ENCODE assay signal across 8 cellular contexts in the genomic region with DNA sequence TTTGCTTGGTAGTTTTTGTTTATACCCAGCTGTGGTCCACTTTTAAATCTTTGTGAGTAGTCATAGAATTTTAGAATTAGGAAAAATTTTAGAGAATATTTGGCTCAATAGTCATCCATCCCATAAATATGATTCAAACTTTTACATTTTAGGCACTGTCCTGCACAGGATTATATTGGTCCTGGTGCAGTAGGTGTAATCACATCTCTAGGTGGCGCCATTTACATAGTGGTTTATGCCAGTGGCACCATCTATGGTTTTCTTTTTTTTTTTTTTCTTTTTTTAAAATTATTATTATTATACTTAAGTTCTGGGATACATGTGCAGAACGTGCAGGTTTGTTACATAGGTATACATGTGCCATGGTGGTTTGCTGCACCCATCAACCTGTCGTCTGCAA.
A peak's percentile ranks its signal among the peaks of the same experiment; 100 is the strongest.
DNase-seq lines count a peak whose midpoint lies in the region; ATAC-seq and TF ChIP-seq lines count a peak whose summit lies in the region.

No MANE protein-coding gene starts in this region.

- H3K27me3 ChIP-seq in CD8-positive, alpha-beta T cell (ENCODE audit: insufficient read depth, low read length): no peaks in the 10 kb centered on the region
- H3K27me3 ChIP-seq in effector memory CD4-positive, alpha-beta T cell (replicated peaks; ENCODE audit: control insufficient read depth, insufficient read depth, low read length, poor library complexity, severe bottlenecking): no peaks in the 10 kb centered on the region

- no peak overlapping the region for H3K27ac ChIP-seq in CD8-positive, alpha-beta T cell (ENCODE audit: low read depth, low read length)
- no peak overlapping the region for H3K27ac ChIP-seq in effector memory CD4-positive, alpha-beta T cell (ENCODE audit: insufficient read depth, low read length, poor library complexity, severe bottlenecking)

- peak; percentile 45 for DNase-seq in D341Med (ENCODE audit: low spot score)
- peak; percentile 26 for DNase-seq in GM20000 (ENCODE audit: low spot score)
- DNase-seq in M059J (ENCODE audit: low read depth): peak; percentile 46
- no peak for DNase-seq in chondrocyte (ENCODE audit: low spot score)
- DNase-seq in CD8-positive, alpha-beta T cell: no peak
- DNase-seq in effector memory CD4-positive, alpha-beta T cell: no peak

- ATAC-seq in HG03025 (IDR thresholded peaks at IDR 0.05; ENCODE audit: low FRiP score, unreplicated experiment): no peak
- no peak for ATAC-seq in CD8-positive, alpha-beta T cell

- no peaks in the 10 kb centered on the region for H3K9me3 Mint-ChIP-seq in chondrocyte (ENCODE audit: low read depth)
- no peaks in the 10 kb centered on the region for H3K9me3 Mint-ChIP-seq in nephron
- no peaks in the 10 kb centered on the region for H3K9me3 Mint-ChIP-seq in CD8-positive, alpha-beta T cell

- no peaks in the 10 kb centered on the region for H3K4me1 ChIP-seq in CD8-positive, alpha-beta T cell (ENCODE audit: insufficient read depth, low read length)
- H3K4me1 ChIP-seq in effector memory CD4-positive, alpha-beta T cell (ENCODE audit: control insufficient read depth, insufficient read depth, low read length, poor library complexity, severe bottlenecking): no peaks in the 10 kb centered on the region

- H3K36me3 Mint-ChIP-seq in chondrocyte (ENCODE audit: low read depth) (no peaks in the 10 kb centered on the region), nephron (ENCODE audit: low read depth) (no peaks in the 10 kb centered on the region)
- H3K36me3 Mint-ChIP-seq in CD8-positive, alpha-beta T cell: no peaks in the 10 kb centered on the region

- CTCF ChIA-PET in CD8-positive, alpha-beta T cell (lab: Charles Lee): no interaction called here

- H3K36me3 ChIP-seq in CD8-positive, alpha-beta T cell (ENCODE audit: insufficient read depth, low read length): no peaks in the 10 kb centered on the region
- no peaks in the 10 kb centered on the region for H3K36me3 ChIP-seq in effector memory CD4-positive, alpha-beta T cell (ENCODE audit: control insufficient read depth, insufficient read depth, low read length)

- H3K4me3 Mint-ChIP-seq in chondrocyte (ENCODE audit: unreplicated experiment) (no peak overlapping the region), nephron (no peak overlapping the region)
- H3K4me3 Mint-ChIP-seq in CD8-positive, alpha-beta T cell: no peak overlapping the region

- H3K27me3 Mint-ChIP-seq in chondrocyte (ENCODE audit: low read depth) (peaks cover 4% of the 10 kb centered on the region), nephron (ENCODE audit: low read depth) (peaks cover 5% of the 10 kb centered on the region)
- no peaks in the 10 kb centered on the region for H3K27me3 Mint-ChIP-seq in CD8-positive, alpha-beta T cell (ENCODE audit: low read depth)

- POLR2A ChIA-PET in CD8-positive, alpha-beta T cell (lab: Charles Lee): no interaction called here

- TF ChIP-seq CTCF in GM20000 (IDR thresholded peaks at IDR 0.05; ENCODE audit: extremely low read depth, missing control alignments) (peak; percentile 48), chondrocyte (IDR thresholded peaks at IDR 0.05) (peak; percentile 88), nephron (IDR thresholded peaks at IDR 0.05; ENCODE audit: unreplicated experiment in 3 of 3) (peak; percentile 23 to 49 (median 31))
- TF ChIP-seq CTCF in CD8-positive, alpha-beta T cell (IDR thresholded peaks at IDR 0.05): no peak

- intact Hi-C loops in CD8-positive, alpha-beta T cell (cut with DNase I, micrococcal nuclease): no loop called here

- H3K27ac Mint-ChIP-seq in chondrocyte (ENCODE audit: unreplicated experiment) (no peak overlapping the region), nephron (no peak overlapping the region)
- no peak overlapping the region for H3K27ac Mint-ChIP-seq in CD8-positive, alpha-beta T cell

- H3K4me3 ChIP-seq in CD8-positive, alpha-beta T cell (ENCODE audit: low read depth, low read length): no peak overlapping the region
- no peak overlapping the region for H3K4me3 ChIP-seq in effector memory CD4-positive, alpha-beta T cell (ENCODE audit: insufficient read depth, low read depth, low read length, poor library complexity, severe bottlenecking)

- no peaks in the 10 kb centered on the region for H3K9me3 ChIP-seq in CD8-positive, alpha-beta T cell (ENCODE audit: low read length)
- H3K9me3 ChIP-seq in effector memory CD4-positive, alpha-beta T cell (ENCODE audit: control insufficient read depth, low read length): no peaks in the 10 kb centered on the region

- H3K4me1 Mint-ChIP-seq in chondrocyte (ENCODE audit: low read depth): no peaks in the 10 kb centered on the region
- H3K4me1 Mint-ChIP-seq in nephron: no peaks in the 10 kb centered on the region
- no peaks in the 10 kb centered on the region for H3K4me1 Mint-ChIP-seq in CD8-positive, alpha-beta T cell (ENCODE audit: low read depth)

Comparison
In these comparisons a context has a peak if more than half of its experiments do, and no peak if none do; other contexts are left out.
1. DNase-seq: peak in D341Med (single experiment), GM20000 (single experiment) and M059J (single experiment); none in chondrocyte (single experiment), CD8-positive, alpha-beta T cell (0 of 7) and effector memory CD4-positive, alpha-beta T cell (0 of 3).